In the genomic region with DNA sequence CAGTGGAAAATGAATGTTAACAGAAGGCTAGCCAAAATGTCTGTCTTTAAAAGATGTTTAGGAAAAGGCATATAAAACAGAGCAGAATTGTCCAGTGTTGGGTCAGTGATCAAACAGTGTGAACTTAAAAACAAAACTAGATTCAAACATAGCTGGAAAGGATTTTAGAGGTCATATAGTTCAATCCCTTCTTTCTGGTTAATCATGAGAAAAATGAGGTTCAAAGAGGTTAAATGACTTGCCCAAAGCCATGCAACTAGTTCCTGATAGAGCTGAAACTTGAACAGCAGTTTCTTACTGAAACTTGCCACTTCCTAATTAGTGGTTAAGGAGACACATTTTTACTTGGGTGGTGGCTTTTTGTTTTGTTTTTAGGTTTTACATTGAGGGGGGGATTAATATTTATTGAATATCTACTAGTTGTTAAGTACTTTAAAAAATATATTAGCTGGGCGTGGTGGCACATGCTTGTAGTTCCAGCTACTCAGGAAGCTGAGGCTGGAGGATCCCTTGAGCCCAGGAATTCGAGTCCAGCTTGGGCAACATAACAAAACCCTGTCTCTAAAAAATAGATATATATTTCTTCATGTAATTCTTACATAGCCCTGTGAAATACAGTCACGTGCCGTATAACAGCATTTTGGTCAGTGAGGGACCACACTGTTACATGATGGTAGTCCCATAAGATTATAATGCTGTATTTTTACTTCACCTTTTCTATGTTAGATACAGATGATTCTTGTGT, we compare ENCODE assay signal across 8 cellular contexts. TPM values are rescaled to one million over a fixed set of nuclear protein-coding genes. Genes with fewer than 3 reads are reported as not detected.
DNase-seq lines count a peak whose midpoint lies in the region; ATAC-seq lines count a peak whose summit lies in the region.

No MANE protein-coding gene starts in this region.

- peak overlapping the region; percentile 72 for H3K27ac Mint-ChIP-seq in T-helper 1 cell treated with Interleukin-12 subunit alpha and Interleukin-12 subunit beta and Interleukin-4 antibody, amounts not matched to agents 30 μg/mL and 1 μg/mL, for 36 hours

- H3K9me3 Mint-ChIP-seq in T-helper 1 cell treated with Interleukin-12 subunit alpha and Interleukin-12 subunit beta and Interleukin-4 antibody, amounts not matched to agents 30 μg/mL and 1 μg/mL, for 36 hours, result no peaks in the 10 kb centered on the region

- H3K4me3 Mint-ChIP-seq in T-helper 1 cell treated with Interleukin-12 subunit alpha and Interleukin-12 subunit beta and Interleukin-4 antibody, amounts not matched to agents 30 μg/mL and 1 μg/mL, for 36 hours, result peak overlapping the region; percentile 72

- peaks cover 6% of the 10 kb centered on the region for H3K36me3 Mint-ChIP-seq in T-helper 1 cell treated with Interleukin-12 subunit alpha and Interleukin-12 subunit beta and Interleukin-4 antibody, amounts not matched to agents 30 μg/mL and 1 μg/mL, for 36 hours (ENCODE audit: low read depth)

- in situ Hi-C loops in ACHN (cut with HindIII; ENCODE audit: low pct_ligation_motif_present, low pct_unique_long_range_greater_than_20kb, low sequenced_read_pairs), result no loop called here

- peaks cover 58% of the 10 kb centered on the region for H3K4me1 Mint-ChIP-seq in T-helper 1 cell treated with Interleukin-12 subunit alpha and Interleukin-12 subunit beta and Interleukin-4 antibody, amounts not matched to agents 30 μg/mL and 1 μg/mL, for 36 hours (ENCODE audit: low read depth)

- DNase-seq in ACHN (peak; percentile 13), kidney tubule cell (ENCODE audit: low spot score) (peak; percentile 36), NCI-H1694 (lab: John Stamatoyannopoulos, UW) (no peak), NCI-H345 (lab: John Stamatoyannopoulos, UW) (no peak), cerebellum (ENCODE audit: low spot score) (no peak)

- ATAC-seq in GM19467 (IDR thresholded peaks at IDR 0.05; ENCODE audit: unreplicated experiment) (peak; percentile 39), GM21717 (IDR thresholded peaks at IDR 0.05; ENCODE audit: unreplicated experiment) (no peak)

- peaks cover 26% of the 10 kb centered on the region for H3K27me3 Mint-ChIP-seq in T-helper 1 cell treated with Interleukin-12 subunit alpha and Interleukin-12 subunit beta and Interleukin-4 antibody, amounts not matched to agents 30 μg/mL and 1 μg/mL, for 36 hours (ENCODE audit: low read depth)

RNA-seq across cellular contexts. Expression of gene ACVR1B, which starts 20.4 kb away (rescaled TPM):
- total RNA-seq in cerebellum, result 36.5 TPM

RNA-seq across cellular contexts. Expression of gene TAMALIN, which starts 34.9 kb away (rescaled TPM):
- 5.4 TPM for total RNA-seq in cerebellum

Comparison
In these comparisons a context has a peak if more than half of its experiments do, and no peak if none do; other contexts are left out.
1. DNase-seq: peak in ACHN (single experiment) and kidney tubule cell (single experiment); none in NCI-H1694 (single experiment), NCI-H345 (single experiment) and cerebellum (single experiment).